Comparison of ENCODE assay signal across 14 cellular contexts in genomic region chr1:67135354-67135753, GRCh38. TPM values are rescaled to one million over a fixed set of nuclear protein-coding genes. Genes with fewer than 3 reads are reported as not detected.
DNase-seq lines count a peak whose midpoint lies in the region; ATAC-seq, FAIRE-seq and TF ChIP-seq lines count a peak whose summit lies in the region.
"Had no signal": no experiment of that assay in that cellular context is flagged by ENCODE, and none has a peak within 500 bp of the region (broad histone marks: within the 10 kb centered on the region; RNA-seq: fewer than 3 reads in every experiment).

No MANE protein-coding gene starts in this region.

- no peak overlapping the region for H4K8ac ChIP-seq in H9 (replicated peaks; ENCODE audit: insufficient read length, low read depth, low read length)

- H2BK15ac ChIP-seq in H9 (ENCODE audit: low read depth, low read length), result no peak overlapping the region

- no TSS peak for BruUV-seq in GM12878 (replicated peaks; lab: Mats Ljungman, UMichigan)

- H2AK5ac ChIP-seq in H9 (ENCODE audit: insufficient read length, low read length), result no peak overlapping the region

- FAIRE-seq in GM12878 (lab: Jason Lieb, UNC) (peak; percentile 47), GM12891 (lab: Jason Lieb, UNC) (no peak)
- FAIRE-seq: TTC549 had no signal

- H3K9me3 Mint-ChIP-seq in HFFc6 (no peaks in the 10 kb centered on the region), H9 (no peaks in the 10 kb centered on the region)

- H3K23me2 ChIP-seq in H9 (ENCODE audit: insufficient read length, low read depth, low read length, poor library complexity, severe bottlenecking), result no peaks in the 10 kb centered on the region

- no peak for TF ChIP-seq RAD21 in GM12878 (IDR thresholded peaks at IDR 0.05; ENCODE audit: insufficient read depth, low read depth, low read length)

- no peak overlapping the region for H3K23ac ChIP-seq in H9 (ENCODE audit: insufficient read length, low read depth, low read length)

- H3K79me1 ChIP-seq in H9 (ENCODE audit: insufficient read depth, low read depth, low read length, poor library complexity, severe bottlenecking), result no peaks in the 10 kb centered on the region

- DNase-seq in AG04450 (ENCODE audit: low read depth, low spot score) (peak; percentile 52), HFFc6 (peak; percentile 88), GM12878 (ENCODE audit: low read depth, low spot score) (no peak), iris pigment epithelial cell (ENCODE audit: low read depth) (peak; percentile 93), hippocampal formation (lab: John Stamatoyannopoulos, UW) (no peak), GM12891 (ENCODE audit: insufficient read length, low spot score) (no peak), NCI-H2196 treated with DMSO at 0.1 percent for 48 hours (lab: John Stamatoyannopoulos, UW; ENCODE audit: unreplicated experiment) (no peak), H9 (no peak)
- DNase-seq: central memory CD4-positive, alpha-beta T cell; spleen had no signal

- H3K56ac ChIP-seq in H9 (ENCODE audit: insufficient read length, low read depth, low read length), result no peak overlapping the region

- no peaks in the 10 kb centered on the region for H3K27me3 ChIP-seq in AG04450 (ENCODE audit: control insufficient read depth, insufficient read depth, low read length)
- 0 out of 4 replicates have a peak, but pooled peaks cover 0 to 2% of the 10 kb centered on the region in 2 experiments for H3K27me3 ChIP-seq in GM12878 (replicated peaks in 1 of 2; ENCODE audit: control insufficient read depth in 2 of 2, insufficient read depth in 2 of 2, low read length in 1 of 2)
- no peaks in the 10 kb centered on the region for H3K27me3 ChIP-seq in H9 (ENCODE audit: insufficient read depth, low read length)

- WGBS in GM12878 (ENCODE audit: insufficient coverage, insufficient replicate concordance, low lambda C conversion rate, missing lambda C conversion rate), result 68% methylated on average over 2 of the region's 2 CpGs
- WGBS in H9 (ENCODE audit: extremely low coverage, insufficient read length, low lambda C conversion rate), result no CpG with 5 or more reads among the region's 2 CpGs

- SMC1A ChIA-PET in GM12878 (lab: Charles Lee; ENCODE audit: uncharacterized antibody, unreplicated experiment), result interaction anchor here (0.6 to 2.2 kb wide), 5 partner anchors 10 to 294 kb away, joined by 3 to 6 read pairs (median 5); no protein-coding TSS in a partner anchor

- TF ChIP-seq CTCF in AG04450 (IDR thresholded peaks at IDR 0.05; ENCODE audit: low read depth, low read length) (no peak), HFFc6 (IDR thresholded peaks at IDR 0.05) (no peak), GM12878 (IDR thresholded peaks at IDR 0.05 in 2 of 3, conservative IDR thresholded peaks at IDR 0.05 in 1 of 3; ENCODE audit: control insufficient read depth in 2 of 3, extremely low read depth in 1 of 3, insufficient read depth in 1 of 3, low read depth in 3 of 3, low read length in 3 of 3) (no peak), H9 (conservative IDR thresholded peaks at IDR 0.05) (no peak)

- peaks cover 14% of the 10 kb centered on the region for H3K4me1 Mint-ChIP-seq in HFFc6 (ENCODE audit: low read depth)
- H3K4me1 Mint-ChIP-seq in H9, result peaks cover 15 to 24% of the 10 kb centered on the region in 2 experiments

- H3K36me3 Mint-ChIP-seq in HFFc6 (ENCODE audit: low read depth) (no peaks in the 10 kb centered on the region), H9 (ENCODE audit: insufficient read depth in 1 of 3, low read depth in 3 of 3) (no peaks in the 10 kb centered on the region)

- no peaks in the 10 kb centered on the region; the same call in 1 of the 2 replicates for H3K9me3 ChIP-seq in AG04450 (ENCODE audit: control insufficient read depth, insufficient read depth, low read length)
- H3K9me3 ChIP-seq in GM12878 (replicated peaks; ENCODE audit: control insufficient read depth, insufficient read depth, low read length), result no peaks in the 10 kb centered on the region
- H3K9me3 ChIP-seq in H9 (ENCODE audit: control insufficient read depth, low read depth, low read length), result no peaks in the 10 kb centered on the region
- H3K9me3 ChIP-seq: spleen had no signal

- H3K36me3 ChIP-seq in GM12878 (ENCODE audit: control insufficient read depth in 2 of 2, insufficient read depth in 2 of 2, low read length in 1 of 2), result no peaks in the 10 kb centered on the region
- H3K36me3 ChIP-seq: spleen had no signal

- no peaks in the 10 kb centered on the region for H3K4me1 ChIP-seq in GM12878 (ENCODE audit: control insufficient read depth, insufficient read depth, low read length)
- no peaks in the 10 kb centered on the region for H3K4me1 ChIP-seq in H9 (ENCODE audit: insufficient read depth, low read length)

- H4K91ac ChIP-seq in H9 (ENCODE audit: insufficient read length, low read depth, low read length), result no peak overlapping the region

- no peaks in the 10 kb centered on the region; the same call in 1 of the 2 replicates for H4K20me1 ChIP-seq in GM12878 (ENCODE audit: control insufficient read depth, insufficient read depth)
- no peaks in the 10 kb centered on the region for H4K20me1 ChIP-seq in H9 (ENCODE audit: control insufficient read depth, insufficient read depth, insufficient read length)

- H3K4me2 ChIP-seq in GM12878 (ENCODE audit: control insufficient read depth, insufficient read depth), result no peak overlapping the region
- H3K4me2 ChIP-seq in H9 (ENCODE audit: insufficient read depth, insufficient read length, low read length), result no peak overlapping the region

- H4K5ac ChIP-seq in H9 (ENCODE audit: insufficient read length, low read depth, low read length), result no peak overlapping the region

- no peak overlapping the region for H2AFZ ChIP-seq in GM12878 (ENCODE audit: control insufficient read depth, low read depth, low read length)
- H2AFZ ChIP-seq in H9 (ENCODE audit: low read length), result no peak overlapping the region

- CTCF ChIA-PET in AG04450 (lab: Charles Lee) (interaction anchor here (0.6 to 6.2 kb wide), 4 partner anchors 9 to 139 kb away, joined by 4 to 45 read pairs (median 6); no protein-coding TSS in a partner anchor), GM12878 (lab: Yijun Ruan, JAX) (interaction anchor here (0.6 to 5.4 kb wide), 4 partner anchors 9 to 90 kb away, joined by 3 to 46 read pairs (median 3); no protein-coding TSS in a partner anchor)

- in situ Hi-C loops in GM12878 (cut with MboI), result no loop called here

- no peak overlapping the region for H2BK120ac ChIP-seq in H9 (ENCODE audit: low read depth, low read length, poor library complexity, severe bottlenecking)

- H3K27ac ChIP-seq in AG04450 (ENCODE audit: low read depth, low read length) (no peak overlapping the region), GM12878 (ENCODE audit: control insufficient read depth, insufficient read depth) (no peak overlapping the region), H9 (ENCODE audit: insufficient read length, low read depth, low read length) (no peak overlapping the region)
- H3K27ac ChIP-seq: HL-60, spleen had no signal

- no peak overlapping the region for H3K9ac ChIP-seq in GM12878 (ENCODE audit: control insufficient read depth, insufficient read depth, low read length)
- H3K9ac ChIP-seq in H9 (ENCODE audit: extremely low read depth, insufficient read length, low read length), result no peak overlapping the region

- no peak overlapping the region for H3K14ac ChIP-seq in H9 (ENCODE audit: insufficient read depth, low read length)

- intact Hi-C loops in GM12878 (cut with micrococcal nuclease; ENCODE audit: unreplicated experiment), result no loop called here

- no peak for TF ChIP-seq EP300 in GM12878 (IDR thresholded peaks at IDR 0.05; ENCODE audit: borderline replicate concordance in 1 of 2, control insufficient read depth in 1 of 2, low read depth in 2 of 2, low read length in 2 of 2)

- H3K79me2 ChIP-seq in GM12878 (ENCODE audit: control insufficient read depth, insufficient read depth, low read length) (no peaks in the 10 kb centered on the region), H9 (ENCODE audit: insufficient read depth, low read length) (no peaks in the 10 kb centered on the region)

- H3K4me3 ChIP-seq in AG04450 (ENCODE audit: low read depth, low read length) (no peak overlapping the region), GM12878 (no peak overlapping the region)

- TF ChIP-seq POLR2A in GM12878 (IDR thresholded peaks at IDR 0.05; ENCODE audit: low read depth, low read length) (no peak), GM12891 (IDR thresholded peaks at IDR 0.05; ENCODE audit: low read depth, low read length) (no peak)

- no peak overlapping the region for H3K4ac ChIP-seq in H9 (ENCODE audit: low read depth, low read length)

- RAD21 ChIA-PET in GM12878 (lab: Charles Lee; ENCODE audit: unreplicated experiment), result no interaction called here

- no peak overlapping the region for H3K18ac ChIP-seq in H9 (ENCODE audit: insufficient read length, low read depth, low read length)

- peak overlapping the region; percentile 79 for H3K27ac Mint-ChIP-seq in HFFc6
- no peak overlapping the region for H3K27ac Mint-ChIP-seq in H9

- ATAC-seq in GM12878, result no peak

- no peak overlapping the region for H2BK5ac ChIP-seq in H9 (ENCODE audit: insufficient read length, low read length)

- no peak overlapping the region for H2BK12ac ChIP-seq in H9 (ENCODE audit: insufficient read length, low read depth, low read length)

- POLR2A ChIA-PET in AG04450 (lab: Yijun Ruan, JAX), result interaction anchor here (0.7 kb wide), 1 partner anchor 82 kb away, joined by 8 read pairs; no protein-coding TSS in a partner anchor
- POLR2A ChIA-PET in GM12878 (lab: Charles Lee), result interaction anchor here (0.6 kb wide), 1 partner anchor 1246 kb away, joined by 5 read pairs; no protein-coding TSS in a partner anchor

- H3K27me3 Mint-ChIP-seq in HFFc6 (ENCODE audit: insufficient read depth) (no peaks in the 10 kb centered on the region), H9 (ENCODE audit: low read depth) (peaks cover 2% of the 10 kb centered on the region; the same call in 1 of the 2 replicates)

- no peak overlapping the region for H3T11ph ChIP-seq in H9 (ENCODE audit: low read length)

- peak overlapping the region; percentile 67; the same call in 1 of the 2 replicates for H3K4me3 Mint-ChIP-seq in HFFc6
- H3K4me3 Mint-ChIP-seq in H9, result no peak overlapping the region

- no peak overlapping the region for H2BK20ac ChIP-seq in H9 (ENCODE audit: low read depth, low read length, poor library complexity, severe bottlenecking)

RNA-seq across cellular contexts. Expression of gene C1orf141, which starts 0.6 kb away (rescaled TPM):
- not detected in 2 replicates for polyA plus RNA-seq in AG04450 (2011; rRNA removed)
- not detected in 2 replicates for polyA minus RNA-seq in AG04450 (2011; rRNA and poly(A)+ RNA removed)
- total RNA-seq in HFFc6 (2021; fragmentation: NEBNext Ultra II Directional; extraction: Animal tissue kit (Norgen Biotek cat#: 25700)), result not detected
- total RNA-seq in GM12878 (2013; cell fraction: nucleolus; rRNA removed), result not detected in 2 replicates
- total RNA-seq in GM12878 (2014; rRNA removed), result not detected in 2 replicates
- not detected in 2 replicates for total RNA-seq in GM12878 (2014; rRNA removed; fragmentation: Illumina TruSeq; extraction: Trizol)
- not detected in 2 replicates for total RNA-seq in GM12878 (2021)
- polyA plus RNA-seq in GM12878 (2011; ENCODE audit: low read depth), result not detected
- polyA plus RNA-seq in GM12878 (2011; rRNA removed), result not detected in 2 replicates
- not detected in 2 replicates for polyA plus RNA-seq in GM12878 (2011; cell fraction: cytosol; rRNA removed)
- not detected in 2 replicates for polyA plus RNA-seq in GM12878 (2011; cell fraction: nucleus; rRNA removed)
- not detected in 2 replicates for polyA plus RNA-seq in GM12878 (2012)
- not detected in 2 replicates for polyA plus RNA-seq in GM12878 (2014; fragmentation: Illumina TruSeq; extraction: Trizol)
- polyA plus RNA-seq in GM12878 (2014; fragmentation: Nextera tagmentation; extraction: Ambion mirVana), result not detected
- not detected in 2 replicates for polyA plus RNA-seq in GM12878 (2014; rRNA removed)
- polyA plus RNA-seq in GM12878 (2016; fragmentation: Nextera tagmentation; extraction: Ambion mirVana), result not detected
- polyA minus RNA-seq in GM12878 (2011; rRNA and poly(A)+ RNA removed), result not detected in 2 replicates
- polyA minus RNA-seq in GM12878 (2011; cell fraction: cytosol; rRNA and poly(A)+ RNA removed), result not detected in 2 replicates
- polyA minus RNA-seq in GM12878 (2011; cell fraction: nucleus; rRNA and poly(A)+ RNA removed), result not detected in 2 replicates
- polyA plus RNA-seq in GM12891 (2012; ENCODE audit: low read depth, missing spikeins), result not detected
- not detected in 2 replicates for total RNA-seq in H9 (2021)
- total RNA-seq: glomerular endothelial cell, OCI-LY7, spleen had no signal
- polyA plus RNA-seq: spleen had no signal

RNA-seq across cellular contexts. Expression of gene IL23R, which starts 30.9 kb away (rescaled TPM):
- polyA plus RNA-seq in AG04450 (2011; rRNA removed), result not detected in 2 replicates
- not detected in 2 replicates for polyA minus RNA-seq in AG04450 (2011; rRNA and poly(A)+ RNA removed)
- not detected for total RNA-seq in HFFc6 (2021; fragmentation: NEBNext Ultra II Directional; extraction: Animal tissue kit (Norgen Biotek cat#: 25700))
- total RNA-seq in GM12878 (2013; cell fraction: nucleolus; rRNA removed), result 10.0 and 12.5 TPM in 2 replicates
- total RNA-seq in GM12878 (2014; rRNA removed), result 0.49 and 0.62 TPM in 2 replicates
- total RNA-seq in GM12878 (2014; rRNA removed; fragmentation: Illumina TruSeq; extraction: Trizol), result 0.54 and 0.60 TPM in 2 replicates
- total RNA-seq in GM12878 (2021), result 0.19 and 0.64 TPM in 2 replicates
- polyA plus RNA-seq in GM12878 (2011; ENCODE audit: low read depth), result 0.10 TPM
- 6.4 and 9.2 TPM in 2 replicates for polyA plus RNA-seq in GM12878 (2011; rRNA removed)
- 2.2 and 3.0 TPM in 2 replicates for polyA plus RNA-seq in GM12878 (2011; cell fraction: cytosol; rRNA removed)
- 3.0 and 3.6 TPM in 2 replicates for polyA plus RNA-seq in GM12878 (2011; cell fraction: nucleus; rRNA removed)
- polyA plus RNA-seq in GM12878 (2012), result 0.24 and 0.38 TPM in 2 replicates
- polyA plus RNA-seq in GM12878 (2014; fragmentation: Illumina TruSeq; extraction: Trizol), result 0.56 and 0.63 TPM in 2 replicates
- under 1 TPM; 0.16 to 0.18 TPM for polyA plus RNA-seq in GM12878 (2014; fragmentation: Nextera tagmentation; extraction: Ambion mirVana)
- polyA plus RNA-seq in GM12878 (2014; rRNA removed), result 0.20 and 0.27 TPM in 2 replicates
- 1 to 10 TPM; 1.3 to 1.7 TPM for polyA plus RNA-seq in GM12878 (2016; fragmentation: Nextera tagmentation; extraction: Ambion mirVana)
- polyA minus RNA-seq in GM12878 (2011; rRNA and poly(A)+ RNA removed), result 5.0 and 9.8 TPM in 2 replicates
- 1.7 and 2.2 TPM in 2 replicates for polyA minus RNA-seq in GM12878 (2011; cell fraction: cytosol; rRNA and poly(A)+ RNA removed)
- polyA minus RNA-seq in GM12878 (2011; cell fraction: nucleus; rRNA and poly(A)+ RNA removed), result 7.1 and 7.4 TPM in 2 replicates
- polyA plus RNA-seq in GM12891 (2012; ENCODE audit: low read depth, missing spikeins), result 1.1 TPM
- not detected in 2 replicates for total RNA-seq in H9 (2021)
- total RNA-seq: glomerular endothelial cell had no signal

Comparison
In these comparisons a context has a peak if more than half of its experiments do, and no peak if none do; other contexts are left out.
1. DNase-seq: peak in AG04450 (single experiment), HFFc6 (single experiment) and iris pigment epithelial cell (single experiment); none in GM12878 (single experiment), hippocampal formation (0 of 2), GM12891 (single experiment), NCI-H2196 treated with DMSO at 0.1 percent for 48 hours (single experiment) and H9 (single experiment).